ENCODE assay signal across 27 cellular contexts in genomic region chr6:169234634-169235033, GRCh38. TPM values are rescaled to one million over a fixed set of nuclear protein-coding genes. Genes with fewer than 3 reads are reported as not detected.
"Had no signal": no experiment of that assay in that cellular context is flagged by ENCODE, and none has a peak within 500 bp of the region (broad histone marks: within the 10 kb centered on the region; RNA-seq: fewer than 3 reads in every experiment).

No MANE protein-coding gene starts in this region.

- H3K27ac ChIP-seq: adrenal gland, SK-N-MC had no signal

- H3K4me3 ChIP-seq: adrenal gland, MG63, SK-N-MC had no signal

- H3K4me1 Mint-ChIP-seq: activated B cell treated with CpG ODN at 0.5 μM for 24 hours; activated CD4-positive, alpha-beta T cell treated with anti-CD3 and anti-CD28 coated beads, Interleukin-2, amount 10 ng/mL, durations not matched to agents 7 days and 5 days; activated naive CD8-positive, alpha-beta T cell treated with anti-CD3 and anti-CD28 coated beads, Interleukin-2, amount 10 ng/mL, durations not matched to agents 7 days and 5 days; T-cell had no signal

- ATAC-seq: activated T-cell treated with anti-CD3 and anti-CD28 coated beads, Interleukin-2, amount 50 U/mL, for 4 hours; Panc1; T-cell had no signal

- H3K9me3 ChIP-seq: adrenal gland, MG63 had no signal

- FAIRE-seq: TTC549 had no signal

- H3K27me3 Mint-ChIP-seq: activated B cell treated with CpG ODN at 0.5 μM for 24 hours; activated CD4-positive, alpha-beta T cell treated with anti-CD3 and anti-CD28 coated beads, Interleukin-2, amount 10 ng/mL, durations not matched to agents 7 days and 5 days; activated naive CD8-positive, alpha-beta T cell treated with anti-CD3 and anti-CD28 coated beads, Interleukin-2, amount 10 ng/mL, durations not matched to agents 7 days and 5 days had no signal

- H3K4me3 Mint-ChIP-seq: activated B cell treated with CpG ODN at 0.5 μM for 24 hours; activated CD4-positive, alpha-beta memory T cell treated with anti-CD3 and anti-CD28 coated beads for 36 hours; activated CD4-positive, alpha-beta T cell treated with anti-CD3 and anti-CD28 coated beads, Interleukin-2, amount 10 ng/mL, durations not matched to agents 7 days and 5 days; activated naive CD8-positive, alpha-beta T cell treated with anti-CD3 and anti-CD28 coated beads, Interleukin-2, amount 10 ng/mL, durations not matched to agents 7 days and 5 days; activated T-cell treated with anti-CD3 and anti-CD28 coated beads, Interleukin-2, amount 50 U/mL, for 4 hours; T-cell had no signal

- H3K4me1 ChIP-seq: adrenal gland had no signal

- H3K27ac Mint-ChIP-seq: activated B cell treated with CpG ODN at 0.5 μM for 24 hours; activated CD4-positive, alpha-beta memory T cell treated with anti-CD3 and anti-CD28 coated beads for 36 hours; activated CD4-positive, alpha-beta T cell treated with anti-CD3 and anti-CD28 coated beads, Interleukin-2, amount 10 ng/mL, durations not matched to agents 7 days and 5 days; T-cell had no signal

- H3K36me3 ChIP-seq: adrenal gland had no signal

- H3K27me3 ChIP-seq: adrenal gland, MG63 had no signal

- DNase-seq: activated B cell treated with CpG ODN at 0.5 μM for 24 hours; activated CD4-positive, alpha-beta memory T cell treated with anti-CD3 and anti-CD28 coated beads for 36 hours; activated CD4-positive, alpha-beta T cell treated with anti-CD3 and anti-CD28 coated beads, Interleukin-2, amount 10 ng/mL, durations not matched to agents 7 days and 5 days; activated CD8-positive, alpha-beta memory T cell treated with anti-CD3 and anti-CD28 coated beads for 24 hours; activated gamma-delta T cell treated with Interleukin-2 at 50 U/mL for 16 hours; activated naive CD4-positive, alpha-beta T cell treated with anti-CD3 and anti-CD28 coated beads, Interleukin-2, amount 50 U/mL, for 16 hours; activated naive CD8-positive, alpha-beta T cell treated with anti-CD3 and anti-CD28 coated beads, Interleukin-2, amount 10 ng/mL, durations not matched to agents 7 days and 5 days; activated T-cell treated with anti-CD3 and anti-CD28 coated beads, Interleukin-2, amount 50 U/mL, for 4 hours; anterior cingulate cortex; MG63; MV-4-11; NCI-H1105; NCI-H1436; NCI-H1694 treated with DMSO at 0.1 percent for 48 hours; NCI-H2029 treated with DMSO at 0.1 percent for 48 hours; NCI-H510A treated with DMSO at 0.1 percent for 48 hours; NCI-H69; NK-92 treated with Interleukin-12 subunit alpha and Interleukin-12 subunit beta, amount 100 ng/mL, for 24 hours; OCI-M1; RPMI8226; T-cell; T-helper 2 cell; T1000 had no signal

- H3K36me3 Mint-ChIP-seq: activated CD4-positive, alpha-beta memory T cell treated with anti-CD3 and anti-CD28 coated beads for 36 hours; T-cell had no signal

RNA-seq across cellular contexts. Expression of gene THBS2, which starts 19.0 kb away (rescaled TPM):
- total RNA-seq: activated B cell treated with CpG ODN at 0.5 μM for 24 hours; activated CD4-positive, alpha-beta memory T cell treated with anti-CD3 and anti-CD28 coated beads for 36 hours; activated CD4-positive, alpha-beta T cell treated with anti-CD3 and anti-CD28 coated beads, Interleukin-2, amount 10 ng/mL, durations not matched to agents 7 days and 5 days; activated naive CD8-positive, alpha-beta T cell treated with anti-CD3 and anti-CD28 coated beads, Interleukin-2, amount 10 ng/mL, durations not matched to agents 7 days and 5 days had no signal
